In genomic region chr18:76339246-76339620, GRCh38 we compare ENCODE assay signal across 19 cellular contexts.
"Had no signal": no experiment of that assay in that cellular context is flagged by ENCODE, and none has a peak within 500 bp of the region (broad histone marks: within the 10 kb centered on the region; RNA-seq: fewer than 3 reads in every experiment).

No MANE protein-coding gene starts in this region.

- H3K4me3 Mint-ChIP-seq: activated CD4-positive, alpha-beta memory T cell treated with anti-CD3 and anti-CD28 coated beads, Interleukin-2, amount 10 ng/mL, durations not matched to agents 7 days and 5 days; activated naive CD4-positive, alpha-beta T cell treated with anti-CD3 and anti-CD28 coated beads, Interleukin-2, amount 10 ng/mL, durations not matched to agents 7 days and 5 days; activated T-cell treated with anti-CD3 and anti-CD28 coated beads, Interleukin-2, amount 50 U/mL, for 72 hours; natural killer cell; stimulated activated memory B cell treated with anti-CD40 and anti-IgM and Interleukin-4, amounts not matched to agents 10 μg/mL and 1 μg/mL and 100 μg/mL, for 72 hours; T-helper 17 cell; type B pancreatic cell had no signal

- H3K9me3 ChIP-seq: testis had no signal

- H3K36me3 Mint-ChIP-seq: activated naive CD4-positive, alpha-beta T cell treated with anti-CD3 and anti-CD28 coated beads, Interleukin-2, amount 10 ng/mL, durations not matched to agents 7 days and 5 days; natural killer cell; stimulated activated memory B cell treated with anti-CD40 and anti-IgM and Interleukin-4, amounts not matched to agents 10 μg/mL and 1 μg/mL and 100 μg/mL, for 72 hours; type B pancreatic cell had no signal

- H3K27ac Mint-ChIP-seq: activated CD4-positive, alpha-beta memory T cell treated with anti-CD3 and anti-CD28 coated beads, Interleukin-2, amount 10 ng/mL, durations not matched to agents 7 days and 5 days; activated naive CD4-positive, alpha-beta T cell treated with anti-CD3 and anti-CD28 coated beads, Interleukin-2, amount 10 ng/mL, durations not matched to agents 7 days and 5 days; activated T-cell treated with anti-CD3 and anti-CD28 coated beads, Interleukin-2, amount 50 U/mL, for 72 hours; natural killer cell; stimulated activated memory B cell treated with anti-CD40 and anti-IgM and Interleukin-4, amounts not matched to agents 10 μg/mL and 1 μg/mL and 100 μg/mL, for 72 hours; T-helper 17 cell; type B pancreatic cell had no signal

- H3K27me3 Mint-ChIP-seq: activated CD4-positive, alpha-beta memory T cell treated with anti-CD3 and anti-CD28 coated beads, Interleukin-2, amount 10 ng/mL, durations not matched to agents 7 days and 5 days; stimulated activated memory B cell treated with anti-CD40 and anti-IgM and Interleukin-4, amounts not matched to agents 10 μg/mL and 1 μg/mL and 100 μg/mL, for 72 hours; T-helper 17 cell; type B pancreatic cell had no signal

- DNase-seq: activated CD4-positive, alpha-beta memory T cell treated with anti-CD3 and anti-CD28 coated beads, Interleukin-2, amount 10 ng/mL, durations not matched to agents 7 days and 5 days; activated CD4-positive, alpha-beta T cell treated with anti-CD3 and anti-CD28 coated beads for 48 hours; activated effector memory CD4-positive, alpha-beta T cell treated with Interleukin-2 at 50 U/mL for 16 hours; activated naive CD4-positive, alpha-beta T cell treated with anti-CD3 and anti-CD28 coated beads, Interleukin-2, amount 10 ng/mL, durations not matched to agents 7 days and 5 days; activated T-cell treated with anti-CD3 and anti-CD28 coated beads, Interleukin-2, amount 50 U/mL, for 72 hours; amygdala; cortex of kidney; erythroblast; hippocampal formation; left ventricle myocardium superior; midbrain; natural killer cell; small intestine; stimulated activated CD4-positive, alpha-beta T cell treated with anti-CD3 and anti-CD28 coated beads, Interleukin-15, amount 100 ng/mL, for 24 hours; T-helper 17 cell; testis had no signal

- H3K9me3 Mint-ChIP-seq: activated CD4-positive, alpha-beta memory T cell treated with anti-CD3 and anti-CD28 coated beads, Interleukin-2, amount 10 ng/mL, durations not matched to agents 7 days and 5 days; natural killer cell; type B pancreatic cell had no signal

- H3K27ac ChIP-seq: cardiac muscle cell, testis had no signal

- H3K4me1 Mint-ChIP-seq: activated CD4-positive, alpha-beta memory T cell treated with anti-CD3 and anti-CD28 coated beads, Interleukin-2, amount 10 ng/mL, durations not matched to agents 7 days and 5 days; activated naive CD4-positive, alpha-beta T cell treated with anti-CD3 and anti-CD28 coated beads, Interleukin-2, amount 10 ng/mL, durations not matched to agents 7 days and 5 days; natural killer cell; stimulated activated memory B cell treated with anti-CD40 and anti-IgM and Interleukin-4, amounts not matched to agents 10 μg/mL and 1 μg/mL and 100 μg/mL, for 72 hours had no signal

- H3K36me3 ChIP-seq: cardiac muscle cell had no signal

- H3K4me1 ChIP-seq: testis had no signal

- H3K27me3 ChIP-seq: cardiac muscle cell, testis had no signal

- H3K4me3 ChIP-seq: cardiac muscle cell, testis had no signal
